In genomic region chr21:42781150-42781980, GRCh38 we compare ENCODE assay signal across 8 cellular contexts.
DNase-seq lines count a peak whose midpoint lies in the region; ATAC-seq and TF ChIP-seq lines count a peak whose summit lies in the region.

No MANE protein-coding gene starts in this region.

- WGBS in right cardiac atrium = 9% methylated on average over 40 of the region's 40 CpGs

- H3K27me3 ChIP-seq in HUES48 (ENCODE audit: control insufficient read depth, insufficient read depth, low read length) (peaks cover 25% of the 10 kb centered on the region), PC-9 (ENCODE audit: insufficient read depth, low read depth) (peaks cover 6% of the 10 kb centered on the region; the same call in 1 of the 2 replicates), right cardiac atrium (ENCODE audit: control insufficient read depth, insufficient read depth) (no peaks in the 10 kb centered on the region)

- H3K4me2 ChIP-seq in PC-9 = peak overlapping the region; percentile 70

- H3K9ac ChIP-seq in HUES48 (ENCODE audit: low read depth, low read length) = no peak overlapping the region

- POLR2A ChIA-PET in PC-9 (lab: Charles Lee; ENCODE audit: unreplicated experiment) = no interaction called here

- peak overlapping the region in 2 of 5 donors; percentile 15 to 47 for H3K4me3 Mint-ChIP-seq in immature natural killer cell

- peaks cover 3% of the 10 kb centered on the region for H3K36me3 ChIP-seq in HUES48 (ENCODE audit: control insufficient read depth, insufficient read depth, low read length)
- H3K36me3 ChIP-seq in PC-9 (ENCODE audit: low read depth) = no peaks in the 10 kb centered on the region

- H3K4me1 Mint-ChIP-seq in immature natural killer cell = peaks cover 37% of the 10 kb centered on the region in 2 donors

- peak overlapping the region; percentile 65 for H3K4me3 ChIP-seq in HUES48 (ENCODE audit: low read depth, low read length)
- H3K4me3 ChIP-seq in PC-9 = peak overlapping the region; percentile 44; the same call in 1 of the 2 replicates
- peak overlapping the region; percentile 22 for H3K4me3 ChIP-seq in right cardiac atrium (ENCODE audit: low read length)

- no peaks in the 10 kb centered on the region for H3K79me2 ChIP-seq in PC-9 (ENCODE audit: low read depth)

- no peak for ATAC-seq in right cardiac atrium
- ATAC-seq in sciatic nerve = peak; percentile 56
- no peak for ATAC-seq in GM21367 (IDR thresholded peaks at IDR 0.05; ENCODE audit: unreplicated experiment)
- no peak for ATAC-seq in GM18868 (IDR thresholded peaks at IDR 0.05; ENCODE audit: unreplicated experiment)

- CTCF ChIA-PET in PC-9 (lab: Charles Lee) = no interaction called here

- peak overlapping the region in 2 of 6 donors; percentile 28 to 64 for H3K27ac Mint-ChIP-seq in immature natural killer cell

- no peak for TF ChIP-seq CTCF in PC-9 (conservative IDR thresholded peaks at IDR 0.05)

- H3K27ac ChIP-seq in HUES48 (ENCODE audit: low read depth, low read length) (peak overlapping the region; percentile 41), PC-9 (no peak overlapping the region), right cardiac atrium (ENCODE audit: low read length) (no peak overlapping the region)

- no peaks in the 10 kb centered on the region for H3K36me3 Mint-ChIP-seq in immature natural killer cell

- BruUV-seq in PC-9 (replicated peaks; lab: Mats Ljungman, UMichigan) = no TSS peak

- no peaks in the 10 kb centered on the region for H3F3A ChIP-seq in PC-9 (ENCODE audit: insufficient read depth, low read depth)

- intact Hi-C loops in PC-9 (cut with micrococcal nuclease; ENCODE audit: unreplicated experiment) = no loop called here
- intact Hi-C loops in right cardiac atrium (cut with DNase I) = loop anchor here in 1 of 4 donors (10.0 kb wide), 1 partner anchor 97 kb away; no protein-coding TSS in a partner anchor
- intact Hi-C loops in sciatic nerve (cut with DNase I) = no loop called here

- peak overlapping the region; percentile 70; the same call in 1 of the 2 replicates for H2AFZ ChIP-seq in PC-9

- H3K9me3 Mint-ChIP-seq in immature natural killer cell = no peaks in the 10 kb centered on the region

- H4K20me1 ChIP-seq in PC-9 (ENCODE audit: insufficient read depth) = no peaks in the 10 kb centered on the region

- DNase-seq in PC-9 (peak; percentile 34 to 48), right cardiac atrium (no peak), sciatic nerve (ENCODE audit: low spot score) (peak; percentile 62), immature natural killer cell (no peak)
- no peak for DNase-seq in activated CD8-positive, alpha-beta memory T cell treated with anti-CD3 and anti-CD28 coated beads for 24 hours

- H3K9me2 ChIP-seq in PC-9 (ENCODE audit: insufficient read depth) = no peaks in the 10 kb centered on the region

- peaks cover 4 to 13% (median 6%) of the 10 kb centered on the region in 3 donors for H3K27me3 Mint-ChIP-seq in immature natural killer cell (ENCODE audit: low read depth in 3 of 3)

- H3K4me1 ChIP-seq in HUES48 (ENCODE audit: control insufficient read depth, insufficient read depth, low read length) = peaks cover 27% of the 10 kb centered on the region
- H3K4me1 ChIP-seq in PC-9 (replicated peaks; ENCODE audit: insufficient read depth) = no peaks in the 10 kb centered on the region
- H3K4me1 ChIP-seq in right cardiac atrium (ENCODE audit: control insufficient read depth, insufficient read depth, low read length) = no peaks in the 10 kb centered on the region

- H3K9me3 ChIP-seq in HUES48 (ENCODE audit: control insufficient read depth, insufficient read depth, low read length) = no peaks in the 10 kb centered on the region
- H3K9me3 ChIP-seq in PC-9 (ENCODE audit: insufficient read depth, low read depth) = no peaks in the 10 kb centered on the region
- no peaks in the 10 kb centered on the region for H3K9me3 ChIP-seq in right cardiac atrium (ENCODE audit: control insufficient read depth, low read length)

Comparison
In these comparisons a context has a peak if more than half of its experiments do, and no peak if none do; other contexts are left out.
1. DNase-seq: peak in PC-9 (2 of 2) and sciatic nerve (single experiment); none in right cardiac atrium (0 of 3), activated CD8-positive, alpha-beta memory T cell treated with anti-CD3 and anti-CD28 coated beads for 24 hours (single experiment) and immature natural killer cell (0 of 3).
2. Peak in every context shown above with its lines, with median percentiles within 50 percentile points of each other: H3K4me3 ChIP-seq.